Comparison of ENCODE assay signal across 1 cellular context in the genomic region with DNA sequence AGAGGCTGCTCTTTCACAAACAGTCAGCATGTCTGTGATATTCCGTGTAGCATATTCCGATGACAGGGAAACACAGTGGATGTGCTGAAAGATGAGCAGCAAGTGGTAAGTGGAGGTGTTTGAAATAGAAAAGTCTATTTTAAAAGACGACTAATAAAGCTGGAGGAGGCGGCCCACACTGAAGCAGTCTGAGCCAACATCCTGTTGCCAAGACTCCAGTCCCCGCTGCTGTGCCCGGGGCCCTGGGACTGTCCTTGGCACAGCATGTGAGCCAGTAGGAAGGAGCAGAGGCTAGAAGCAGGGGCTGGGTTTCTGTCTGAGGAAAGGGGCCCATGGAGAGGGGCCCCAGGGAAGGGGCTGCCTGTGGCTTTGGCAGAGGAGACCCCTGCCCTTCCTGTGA.
TF ChIP-seq lines count a peak whose summit lies in the region.

No MANE protein-coding gene starts in this region.

TF ChIP-seq in WTC11, 78 proteins besides CTCF, POLR2A, EP300 and RAD21 (continued from another document):
- TF ChIP-seq JAZF1 (CRISPR knock-in tag; IDR thresholded peaks at IDR 0.05) (no peak), ESRRA (CRISPR knock-in tag; IDR thresholded peaks at IDR 0.05; ENCODE audit: borderline replicate concordance) (no peak), NFATC4 (CRISPR knock-in tag; IDR thresholded peaks at IDR 0.05) (no peak), SOX15 (CRISPR knock-in tag; IDR thresholded peaks at IDR 0.05) (no peak), GABPB1 (CRISPR knock-in tag; IDR thresholded peaks at IDR 0.05) (no peak), NR1H2 (CRISPR knock-in tag; IDR thresholded peaks at IDR 0.05) (no peak), SP1 (CRISPR knock-in tag; conservative IDR thresholded peaks at IDR 0.05) (no peak), NFYB (CRISPR knock-in tag; conservative IDR thresholded peaks at IDR 0.05; ENCODE audit: low read depth) (no peak), SMAD3 (CRISPR knock-in tag; IDR thresholded peaks at IDR 0.05; ENCODE audit: borderline replicate concordance) (no peak), GTF2I (CRISPR knock-in tag; conservative IDR thresholded peaks at IDR 0.05) (no peak)
- TF ChIP-seq, protein P1, sequence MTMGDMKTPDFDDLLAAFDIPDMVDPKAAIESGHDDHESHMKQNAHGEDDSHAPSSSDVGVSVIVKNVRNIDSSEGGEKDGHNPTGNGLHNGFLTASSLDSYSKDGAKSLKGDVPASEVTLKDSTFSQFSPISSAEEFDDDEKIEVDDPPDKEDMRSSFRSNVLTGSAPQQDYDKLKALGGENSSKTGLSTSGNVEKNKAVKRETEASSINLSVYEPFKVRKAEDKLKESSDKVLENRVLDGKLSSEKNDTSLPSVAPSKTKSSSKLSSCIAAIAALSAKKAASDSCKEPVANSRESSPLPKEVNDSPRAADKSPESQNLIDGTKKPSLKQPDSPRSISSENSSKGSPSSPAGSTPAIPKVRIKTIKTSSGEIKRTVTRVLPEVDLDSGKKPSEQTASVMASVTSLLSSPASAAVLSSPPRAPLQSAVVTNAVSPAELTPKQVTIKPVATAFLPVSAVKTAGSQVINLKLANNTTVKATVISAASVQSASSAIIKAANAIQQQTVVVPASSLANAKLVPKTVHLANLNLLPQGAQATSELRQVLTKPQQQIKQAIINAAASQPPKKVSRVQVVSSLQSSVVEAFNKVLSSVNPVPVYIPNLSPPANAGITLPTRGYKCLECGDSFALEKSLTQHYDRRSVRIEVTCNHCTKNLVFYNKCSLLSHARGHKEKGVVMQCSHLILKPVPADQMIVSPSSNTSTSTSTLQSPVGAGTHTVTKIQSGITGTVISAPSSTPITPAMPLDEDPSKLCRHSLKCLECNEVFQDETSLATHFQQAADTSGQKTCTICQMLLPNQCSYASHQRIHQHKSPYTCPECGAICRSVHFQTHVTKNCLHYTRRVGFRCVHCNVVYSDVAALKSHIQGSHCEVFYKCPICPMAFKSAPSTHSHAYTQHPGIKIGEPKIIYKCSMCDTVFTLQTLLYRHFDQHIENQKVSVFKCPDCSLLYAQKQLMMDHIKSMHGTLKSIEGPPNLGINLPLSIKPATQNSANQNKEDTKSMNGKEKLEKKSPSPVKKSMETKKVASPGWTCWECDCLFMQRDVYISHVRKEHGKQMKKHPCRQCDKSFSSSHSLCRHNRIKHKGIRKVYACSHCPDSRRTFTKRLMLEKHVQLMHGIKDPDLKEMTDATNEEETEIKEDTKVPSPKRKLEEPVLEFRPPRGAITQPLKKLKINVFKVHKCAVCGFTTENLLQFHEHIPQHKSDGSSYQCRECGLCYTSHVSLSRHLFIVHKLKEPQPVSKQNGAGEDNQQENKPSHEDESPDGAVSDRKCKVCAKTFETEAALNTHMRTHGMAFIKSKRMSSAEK (CRISPR knock-in tag; IDR thresholded peaks at IDR 0.05; ENCODE audit: borderline replicate concordance) = no peak
- TF ChIP-seq, protein P2, sequence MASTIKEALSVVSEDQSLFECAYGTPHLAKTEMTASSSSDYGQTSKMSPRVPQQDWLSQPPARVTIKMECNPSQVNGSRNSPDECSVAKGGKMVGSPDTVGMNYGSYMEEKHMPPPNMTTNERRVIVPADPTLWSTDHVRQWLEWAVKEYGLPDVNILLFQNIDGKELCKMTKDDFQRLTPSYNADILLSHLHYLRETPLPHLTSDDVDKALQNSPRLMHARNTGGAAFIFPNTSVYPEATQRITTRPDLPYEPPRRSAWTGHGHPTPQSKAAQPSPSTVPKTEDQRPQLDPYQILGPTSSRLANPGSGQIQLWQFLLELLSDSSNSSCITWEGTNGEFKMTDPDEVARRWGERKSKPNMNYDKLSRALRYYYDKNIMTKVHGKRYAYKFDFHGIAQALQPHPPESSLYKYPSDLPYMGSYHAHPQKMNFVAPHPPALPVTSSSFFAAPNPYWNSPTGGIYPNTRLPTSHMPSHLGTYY (CRISPR knock-in tag; IDR thresholded peaks at IDR 0.05) = no peak
- TF ChIP-seq, protein P3, sequence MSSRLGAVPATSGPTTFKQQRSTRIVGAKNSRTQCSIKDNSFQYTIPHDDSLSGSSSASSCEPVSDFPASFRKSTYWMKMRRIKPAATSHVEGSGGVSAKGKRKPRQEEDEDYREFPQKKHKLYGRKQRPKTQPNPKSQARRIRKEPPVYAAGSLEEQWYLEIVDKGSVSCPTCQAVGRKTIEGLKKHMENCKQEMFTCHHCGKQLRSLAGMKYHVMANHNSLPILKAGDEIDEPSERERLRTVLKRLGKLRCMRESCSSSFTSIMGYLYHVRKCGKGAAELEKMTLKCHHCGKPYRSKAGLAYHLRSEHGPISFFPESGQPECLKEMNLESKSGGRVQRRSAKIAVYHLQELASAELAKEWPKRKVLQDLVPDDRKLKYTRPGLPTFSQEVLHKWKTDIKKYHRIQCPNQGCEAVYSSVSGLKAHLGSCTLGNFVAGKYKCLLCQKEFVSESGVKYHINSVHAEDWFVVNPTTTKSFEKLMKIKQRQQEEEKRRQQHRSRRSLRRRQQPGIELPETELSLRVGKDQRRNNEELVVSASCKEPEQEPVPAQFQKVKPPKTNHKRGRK (CRISPR knock-in tag; IDR thresholded peaks at IDR 0.05; ENCODE audit: borderline replicate concordance) = no peak
- TF ChIP-seq, protein P4, sequence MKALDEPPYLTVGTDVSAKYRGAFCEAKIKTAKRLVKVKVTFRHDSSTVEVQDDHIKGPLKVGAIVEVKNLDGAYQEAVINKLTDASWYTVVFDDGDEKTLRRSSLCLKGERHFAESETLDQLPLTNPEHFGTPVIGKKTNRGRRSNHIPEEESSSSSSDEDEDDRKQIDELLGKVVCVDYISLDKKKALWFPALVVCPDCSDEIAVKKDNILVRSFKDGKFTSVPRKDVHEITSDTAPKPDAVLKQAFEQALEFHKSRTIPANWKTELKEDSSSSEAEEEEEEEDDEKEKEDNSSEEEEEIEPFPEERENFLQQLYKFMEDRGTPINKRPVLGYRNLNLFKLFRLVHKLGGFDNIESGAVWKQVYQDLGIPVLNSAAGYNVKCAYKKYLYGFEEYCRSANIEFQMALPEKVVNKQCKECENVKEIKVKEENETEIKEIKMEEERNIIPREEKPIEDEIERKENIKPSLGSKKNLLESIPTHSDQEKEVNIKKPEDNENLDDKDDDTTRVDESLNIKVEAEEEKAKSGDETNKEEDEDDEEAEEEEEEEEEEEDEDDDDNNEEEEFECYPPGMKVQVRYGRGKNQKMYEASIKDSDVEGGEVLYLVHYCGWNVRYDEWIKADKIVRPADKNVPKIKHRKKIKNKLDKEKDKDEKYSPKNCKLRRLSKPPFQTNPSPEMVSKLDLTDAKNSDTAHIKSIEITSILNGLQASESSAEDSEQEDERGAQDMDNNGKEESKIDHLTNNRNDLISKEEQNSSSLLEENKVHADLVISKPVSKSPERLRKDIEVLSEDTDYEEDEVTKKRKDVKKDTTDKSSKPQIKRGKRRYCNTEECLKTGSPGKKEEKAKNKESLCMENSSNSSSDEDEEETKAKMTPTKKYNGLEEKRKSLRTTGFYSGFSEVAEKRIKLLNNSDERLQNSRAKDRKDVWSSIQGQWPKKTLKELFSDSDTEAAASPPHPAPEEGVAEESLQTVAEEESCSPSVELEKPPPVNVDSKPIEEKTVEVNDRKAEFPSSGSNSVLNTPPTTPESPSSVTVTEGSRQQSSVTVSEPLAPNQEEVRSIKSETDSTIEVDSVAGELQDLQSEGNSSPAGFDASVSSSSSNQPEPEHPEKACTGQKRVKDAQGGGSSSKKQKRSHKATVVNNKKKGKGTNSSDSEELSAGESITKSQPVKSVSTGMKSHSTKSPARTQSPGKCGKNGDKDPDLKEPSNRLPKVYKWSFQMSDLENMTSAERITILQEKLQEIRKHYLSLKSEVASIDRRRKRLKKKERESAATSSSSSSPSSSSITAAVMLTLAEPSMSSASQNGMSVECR (CRISPR knock-in tag; IDR thresholded peaks at IDR 0.05; ENCODE audit: borderline replicate concordance) = no peak
- TF ChIP-seq, protein P5, sequence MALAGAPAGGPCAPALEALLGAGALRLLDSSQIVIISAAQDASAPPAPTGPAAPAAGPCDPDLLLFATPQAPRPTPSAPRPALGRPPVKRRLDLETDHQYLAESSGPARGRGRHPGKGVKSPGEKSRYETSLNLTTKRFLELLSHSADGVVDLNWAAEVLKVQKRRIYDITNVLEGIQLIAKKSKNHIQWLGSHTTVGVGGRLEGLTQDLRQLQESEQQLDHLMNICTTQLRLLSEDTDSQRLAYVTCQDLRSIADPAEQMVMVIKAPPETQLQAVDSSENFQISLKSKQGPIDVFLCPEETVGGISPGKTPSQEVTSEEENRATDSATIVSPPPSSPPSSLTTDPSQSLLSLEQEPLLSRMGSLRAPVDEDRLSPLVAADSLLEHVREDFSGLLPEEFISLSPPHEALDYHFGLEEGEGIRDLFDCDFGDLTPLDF (CRISPR knock-in tag; IDR thresholded peaks at IDR 0.05) = no peak
